37 cellular contexts compared by ENCODE assay signal in the genomic region with DNA sequence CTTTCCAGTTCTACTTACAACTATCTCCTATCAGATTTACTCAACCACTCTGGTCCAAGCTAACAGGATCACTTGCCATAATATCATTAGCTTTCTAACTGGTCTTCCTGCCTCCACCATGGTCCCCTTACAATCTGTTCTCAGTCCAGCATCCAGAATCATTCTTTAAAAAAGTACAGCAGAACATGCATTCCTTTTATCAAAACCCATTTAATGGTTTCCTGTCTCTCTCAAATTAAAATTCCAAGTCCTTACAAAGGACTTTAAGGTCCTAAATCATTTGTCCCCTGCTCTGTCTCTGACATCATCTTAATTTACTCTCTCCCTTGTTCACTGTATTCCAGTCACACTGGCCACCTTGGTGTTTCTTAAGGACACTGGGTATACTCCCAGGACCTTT.
"Had no signal": no experiment of that assay in that cellular context is flagged by ENCODE, and none has a peak within 500 bp of the region (broad histone marks: within the 10 kb centered on the region; RNA-seq: fewer than 3 reads in every experiment).

No MANE protein-coding gene starts in this region.

- H3K4me3 Mint-ChIP-seq: activated naive CD4-positive, alpha-beta T cell treated with anti-CD3 and anti-CD28 coated beads for 36 hours; activated naive CD4-positive, alpha-beta T cell treated with anti-CD3 and anti-CD28 coated beads, Interleukin-2, amount 10 ng/mL, durations not matched to agents 7 days and 5 days; activated naive CD4-positive, alpha-beta T cell treated with anti-CD3 and anti-CD28 coated beads, Interleukin-2, amount 50 U/mL, for 24 hours; activated naive CD8-positive, alpha-beta T cell; activated naive CD8-positive, alpha-beta T cell treated with anti-CD3 and anti-CD28 coated beads for 36 hours; activated naive CD8-positive, alpha-beta T cell treated with anti-CD3 and anti-CD28 coated beads, Interleukin-2, amount 10 ng/mL, durations not matched to agents 7 days and 5 days; activated naive CD8-positive, alpha-beta T cell treated with anti-CD3 and anti-CD28 coated beads, Interleukin-2, amount 50 U/mL, for 24 hours; activated T-cell treated with anti-CD3 and anti-CD28 coated beads, Interleukin-2, amount 50 U/mL, for 24 hours; activated T-cell treated with anti-CD3 and anti-CD28 coated beads, Interleukin-2, amount 50 U/mL, for 4 hours; activated T-cell treated with anti-CD3 and anti-CD28 coated beads, Interleukin-2, amount 50 U/mL, for 72 hours; activated T-helper 1 cell treated with anti-CD3 and anti-CD28 coated beads, Interleukin-12 subunit alpha, Interleukin-12 subunit beta, Interleukin-2, Interleukin-4 antibody, amounts not matched to agents 30 ng/mL and 10 ng/mL and 1 ng/mL, durations not matched to agents 14 hours and 24 hours and 36 hours; activated T-helper 17 cell treated with anti-CD3 and anti-CD28 coated beads, Interleukin-2, amount 50 U/mL, for 72 hours; brain; central memory CD8-positive, alpha-beta T cell had no signal

- H3K9me3 ChIP-seq: adrenal gland, ascending aorta, body of pancreas, breast epithelium had no signal

- H3K27me3 ChIP-seq: adrenal gland, ascending aorta, body of pancreas, brain microvascular endothelial cell, breast epithelium, cardiac muscle cell had no signal

- H3K27me3 Mint-ChIP-seq: activated naive CD4-positive, alpha-beta T cell treated with anti-CD3 and anti-CD28 coated beads, Interleukin-2, amount 10 ng/mL, durations not matched to agents 7 days and 5 days; activated naive CD4-positive, alpha-beta T cell treated with anti-CD3 and anti-CD28 coated beads, Interleukin-2, amount 50 U/mL, for 24 hours; activated naive CD8-positive, alpha-beta T cell; activated naive CD8-positive, alpha-beta T cell treated with anti-CD3 and anti-CD28 coated beads for 36 hours; activated naive CD8-positive, alpha-beta T cell treated with anti-CD3 and anti-CD28 coated beads, Interleukin-2, amount 10 ng/mL, durations not matched to agents 7 days and 5 days; activated naive CD8-positive, alpha-beta T cell treated with anti-CD3 and anti-CD28 coated beads, Interleukin-2, amount 50 U/mL, for 24 hours; activated T-cell treated with anti-CD3 and anti-CD28 coated beads, Interleukin-2, amount 50 U/mL, for 24 hours; activated T-helper 17 cell treated with anti-CD3 and anti-CD28 coated beads, Interleukin-2, amount 50 U/mL, for 72 hours; brain; central memory CD8-positive, alpha-beta T cell had no signal

- H3K9me3 Mint-ChIP-seq: activated naive CD4-positive, alpha-beta T cell treated with anti-CD3 and anti-CD28 coated beads for 36 hours; activated naive CD4-positive, alpha-beta T cell treated with anti-CD3 and anti-CD28 coated beads, Interleukin-2, amount 10 ng/mL, durations not matched to agents 7 days and 5 days; activated naive CD4-positive, alpha-beta T cell treated with anti-CD3 and anti-CD28 coated beads, Interleukin-2, amount 50 U/mL, for 24 hours; activated naive CD4-positive, alpha-beta T cell treated with anti-CD3 and anti-CD28 coated beads, Interleukin-2, amount 50 U/mL, for 72 hours; activated naive CD8-positive, alpha-beta T cell treated with anti-CD3 and anti-CD28 coated beads for 36 hours; activated naive CD8-positive, alpha-beta T cell treated with anti-CD3 and anti-CD28 coated beads, Interleukin-2, amount 10 ng/mL, durations not matched to agents 7 days and 5 days; activated naive CD8-positive, alpha-beta T cell treated with anti-CD3 and anti-CD28 coated beads, Interleukin-2, amount 50 U/mL, for 24 hours; activated T-cell treated with anti-CD3 and anti-CD28 coated beads, Interleukin-2, amount 50 U/mL, for 24 hours; activated T-cell treated with anti-CD3 and anti-CD28 coated beads, Interleukin-2, amount 50 U/mL, for 4 hours; activated T-cell treated with anti-CD3 and anti-CD28 coated beads, Interleukin-2, amount 50 U/mL, for 72 hours; activated T-helper 1 cell treated with anti-CD3 and anti-CD28 coated beads, Interleukin-12 subunit alpha, Interleukin-12 subunit beta, Interleukin-2, Interleukin-4 antibody, amounts not matched to agents 30 ng/mL and 10 ng/mL and 1 ng/mL, durations not matched to agents 14 hours and 24 hours and 36 hours; activated T-helper 17 cell treated with anti-CD3 and anti-CD28 coated beads, Interleukin-2, amount 50 U/mL, for 72 hours; central memory CD8-positive, alpha-beta T cell had no signal

- H3K4me1 ChIP-seq: adrenal gland, ascending aorta, body of pancreas, breast epithelium had no signal

- H3K4me3 ChIP-seq: adrenal gland, ascending aorta, body of pancreas, breast epithelium, cardiac muscle cell had no signal

- H3K27ac Mint-ChIP-seq: activated naive CD4-positive, alpha-beta T cell treated with anti-CD3 and anti-CD28 coated beads for 36 hours; activated naive CD4-positive, alpha-beta T cell treated with anti-CD3 and anti-CD28 coated beads, Interleukin-2, amount 10 ng/mL, durations not matched to agents 7 days and 5 days; activated naive CD4-positive, alpha-beta T cell treated with anti-CD3 and anti-CD28 coated beads, Interleukin-2, amount 50 U/mL, for 24 hours; activated naive CD4-positive, alpha-beta T cell treated with anti-CD3 and anti-CD28 coated beads, Interleukin-2, amount 50 U/mL, for 72 hours; activated naive CD8-positive, alpha-beta T cell; activated naive CD8-positive, alpha-beta T cell treated with anti-CD3 and anti-CD28 coated beads for 36 hours; activated naive CD8-positive, alpha-beta T cell treated with anti-CD3 and anti-CD28 coated beads, Interleukin-2, amount 10 ng/mL, durations not matched to agents 7 days and 5 days; activated naive CD8-positive, alpha-beta T cell treated with anti-CD3 and anti-CD28 coated beads, Interleukin-2, amount 50 U/mL, for 24 hours; activated T-cell treated with anti-CD3 and anti-CD28 coated beads, Interleukin-2, amount 50 U/mL, for 24 hours; activated T-cell treated with anti-CD3 and anti-CD28 coated beads, Interleukin-2, amount 50 U/mL, for 72 hours; activated T-helper 1 cell treated with anti-CD3 and anti-CD28 coated beads, Interleukin-12 subunit alpha, Interleukin-12 subunit beta, Interleukin-2, Interleukin-4 antibody, amounts not matched to agents 30 ng/mL and 10 ng/mL and 1 ng/mL, durations not matched to agents 14 hours and 24 hours and 36 hours; activated T-helper 17 cell treated with anti-CD3 and anti-CD28 coated beads, Interleukin-2, amount 50 U/mL, for 72 hours; activated T-helper 2 cell treated with anti-CD3 and anti-CD28 coated beads, Interferon-gamma antibody, Interleukin-2, Interleukin-4, amounts not matched to agents 10 μg/mL and 5 μg/mL and 100 μg/mL, durations not matched to agents 14 hours and 24 hours and 36 hours; brain had no signal

- DNase-seq: activated effector memory CD4-positive, alpha-beta T cell treated with anti-CD3 and anti-CD28 coated beads, Interleukin-2, amount 50 U/mL, for 16 hours; activated effector memory CD4-positive, alpha-beta T cell treated with Interleukin-2 at 50 U/mL for 16 hours; activated gamma-delta T cell; activated gamma-delta T cell treated with Interleukin-2 at 50 U/mL for 16 hours; activated naive CD4-positive, alpha-beta T cell; activated naive CD4-positive, alpha-beta T cell treated with anti-CD3 and anti-CD28 coated beads for 36 hours; activated naive CD4-positive, alpha-beta T cell treated with anti-CD3 and anti-CD28 coated beads, Interleukin-2, amount 10 ng/mL, durations not matched to agents 7 days and 5 days; activated naive CD4-positive, alpha-beta T cell treated with anti-CD3 and anti-CD28 coated beads, Interleukin-2, amount 50 U/mL, for 16 hours; activated naive CD4-positive, alpha-beta T cell treated with Interleukin-2 at 50 U/mL for 16 hours; activated naive CD8-positive, alpha-beta T cell treated with anti-CD3 and anti-CD28 coated beads for 36 hours; activated naive CD8-positive, alpha-beta T cell treated with anti-CD3 and anti-CD28 coated beads, Interleukin-2, amount 10 ng/mL, durations not matched to agents 7 days and 5 days; activated naive CD8-positive, alpha-beta T cell treated with anti-CD3 and anti-CD28 coated beads, Interleukin-2, amount 50 U/mL, for 24 hours; activated T-cell treated with anti-CD3 and anti-CD28 coated beads, Interleukin-2, amount 50 U/mL, for 24 hours; activated T-cell treated with anti-CD3 and anti-CD28 coated beads, Interleukin-2, amount 50 U/mL, for 4 hours; activated T-cell treated with anti-CD3 and anti-CD28 coated beads, Interleukin-2, amount 50 U/mL, for 48 hours; activated T-cell treated with anti-CD3 and anti-CD28 coated beads, Interleukin-2, amount 50 U/mL, for 72 hours; adrenal gland; amniotic stem cell; amygdala; anterior cingulate cortex; aorta; body of pancreas; brain microvascular endothelial cell; caudate nucleus; central memory CD4-positive, alpha-beta T cell; cerebellar nuclear complex had no signal

- H3K4me1 Mint-ChIP-seq: activated naive CD4-positive, alpha-beta T cell treated with anti-CD3 and anti-CD28 coated beads, Interleukin-2, amount 10 ng/mL, durations not matched to agents 7 days and 5 days; activated naive CD4-positive, alpha-beta T cell treated with anti-CD3 and anti-CD28 coated beads, Interleukin-2, amount 50 U/mL, for 24 hours; activated naive CD8-positive, alpha-beta T cell treated with anti-CD3 and anti-CD28 coated beads for 36 hours; activated naive CD8-positive, alpha-beta T cell treated with anti-CD3 and anti-CD28 coated beads, Interleukin-2, amount 10 ng/mL, durations not matched to agents 7 days and 5 days; activated naive CD8-positive, alpha-beta T cell treated with anti-CD3 and anti-CD28 coated beads, Interleukin-2, amount 50 U/mL, for 24 hours; activated T-helper 17 cell treated with anti-CD3 and anti-CD28 coated beads, Interleukin-2, amount 50 U/mL, for 72 hours; brain; central memory CD8-positive, alpha-beta T cell had no signal

- H3K27ac ChIP-seq: adrenal gland, ascending aorta, body of pancreas, brain microvascular endothelial cell, breast epithelium, cardiac muscle cell had no signal

- H3K36me3 ChIP-seq: adrenal gland, ascending aorta, brain microvascular endothelial cell, breast epithelium, cardiac muscle cell had no signal

- ATAC-seq: activated naive CD4-positive, alpha-beta T cell treated with anti-CD3 and anti-CD28 coated beads, Interleukin-2, amount 50 U/mL, for 72 hours; activated naive CD8-positive, alpha-beta T cell treated with anti-CD3 and anti-CD28 coated beads, Interleukin-2, amount 50 U/mL, for 24 hours; activated T-cell treated with anti-CD3 and anti-CD28 coated beads, Interleukin-2, amount 50 U/mL, for 4 hours; activated T-cell treated with anti-CD3 and anti-CD28 coated beads, Interleukin-2, amount 50 U/mL, for 72 hours; activated T-helper 17 cell treated with anti-CD3 and anti-CD28 coated beads, Interleukin-2, amount 50 U/mL, for 72 hours; body of pancreas had no signal
